In the genomic region with DNA sequence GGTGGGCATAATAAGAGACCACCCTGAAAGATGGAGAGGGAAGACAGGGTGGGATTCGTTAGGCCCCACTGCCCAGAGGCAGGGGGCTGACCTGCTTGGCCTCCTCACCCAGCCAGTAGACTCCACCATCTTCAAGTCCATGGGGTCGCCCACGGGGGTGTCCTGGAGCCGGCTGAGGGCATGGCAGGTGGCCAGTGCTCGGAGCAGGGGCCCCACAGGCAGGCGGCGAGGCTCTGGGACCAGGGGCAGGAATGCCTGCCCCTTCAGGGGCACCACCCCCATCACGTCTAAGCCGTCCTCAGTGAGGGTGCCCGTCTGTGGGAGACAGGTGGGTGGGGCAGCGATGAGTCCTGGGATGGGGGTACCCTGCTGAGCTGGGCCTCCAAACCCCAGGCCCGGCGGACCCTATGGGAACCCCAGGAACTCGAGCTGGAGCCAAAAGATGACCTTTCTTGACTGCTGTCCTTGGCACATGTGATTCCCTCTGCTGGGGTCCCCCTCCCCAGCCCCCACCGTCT, we compare ENCODE assay signal across 2 cellular contexts.
TF ChIP-seq lines count a peak whose summit lies in the region.

No MANE protein-coding gene starts in this region.

TF ChIP-seq in IMR-90, 13 proteins besides CTCF, POLR2A, EP300 and RAD21:
- TF ChIP-seq, protein P1, sequence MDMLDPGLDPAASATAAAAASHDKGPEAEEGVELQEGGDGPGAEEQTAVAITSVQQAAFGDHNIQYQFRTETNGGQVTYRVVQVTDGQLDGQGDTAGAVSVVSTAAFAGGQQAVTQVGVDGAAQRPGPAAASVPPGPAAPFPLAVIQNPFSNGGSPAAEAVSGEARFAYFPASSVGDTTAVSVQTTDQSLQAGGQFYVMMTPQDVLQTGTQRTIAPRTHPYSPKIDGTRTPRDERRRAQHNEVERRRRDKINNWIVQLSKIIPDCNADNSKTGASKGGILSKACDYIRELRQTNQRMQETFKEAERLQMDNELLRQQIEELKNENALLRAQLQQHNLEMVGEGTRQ (IDR thresholded peaks at IDR 0.05; ENCODE audit: low read depth, low read length) = no peak
- no peak for TF ChIP-seq FOS (IDR thresholded peaks at IDR 0.05; ENCODE audit: low read depth, low read length)
- TF ChIP-seq CHD1 (IDR thresholded peaks at IDR 0.05; ENCODE audit: low read depth, low read length) = no peak
- TF ChIP-seq, protein P2, sequence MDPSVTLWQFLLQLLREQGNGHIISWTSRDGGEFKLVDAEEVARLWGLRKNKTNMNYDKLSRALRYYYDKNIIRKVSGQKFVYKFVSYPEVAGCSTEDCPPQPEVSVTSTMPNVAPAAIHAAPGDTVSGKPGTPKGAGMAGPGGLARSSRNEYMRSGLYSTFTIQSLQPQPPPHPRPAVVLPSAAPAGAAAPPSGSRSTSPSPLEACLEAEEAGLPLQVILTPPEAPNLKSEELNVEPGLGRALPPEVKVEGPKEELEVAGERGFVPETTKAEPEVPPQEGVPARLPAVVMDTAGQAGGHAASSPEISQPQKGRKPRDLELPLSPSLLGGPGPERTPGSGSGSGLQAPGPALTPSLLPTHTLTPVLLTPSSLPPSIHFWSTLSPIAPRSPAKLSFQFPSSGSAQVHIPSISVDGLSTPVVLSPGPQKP (IDR thresholded peaks at IDR 0.05; ENCODE audit: borderline replicate concordance, low read depth, low read length) = no peak
- no peak for TF ChIP-seq NFE2L2 (IDR thresholded peaks at IDR 0.05; ENCODE audit: low read depth, low read length)
- TF ChIP-seq MXI1 (IDR thresholded peaks at IDR 0.05; ENCODE audit: borderline replicate concordance, low read depth, low read length) = no peak
- no peak for TF ChIP-seq MAZ (IDR thresholded peaks at IDR 0.05; ENCODE audit: borderline replicate concordance, low read depth, low read length)
- no peak for TF ChIP-seq SMC3 (IDR thresholded peaks at IDR 0.05; ENCODE audit: low read depth, low read length)
- no peak for TF ChIP-seq CEBPB (IDR thresholded peaks at IDR 0.05; ENCODE audit: low read depth, low read length)
- TF ChIP-seq RFX5 (IDR thresholded peaks at IDR 0.05; ENCODE audit: low read depth, low read length) = no peak
- no peak for TF ChIP-seq MAFK (IDR thresholded peaks at IDR 0.05; ENCODE audit: low read depth, low read length)
- no peak for TF ChIP-seq BHLHE40 (IDR thresholded peaks at IDR 0.05; ENCODE audit: low read depth, low read length)
- no peak for TF ChIP-seq RCOR1 (IDR thresholded peaks at IDR 0.05; ENCODE audit: insufficient replicate concordance, low read length)
TF ChIP-seq in IMR-90: peak in this region for 0.

TF ChIP-seq in GM12891, 5 proteins besides CTCF, POLR2A, EP300 and RAD21:
- TF ChIP-seq SPI1 (IDR thresholded peaks at IDR 0.05; ENCODE audit: low read depth, low read length) = no peak
- no peak for TF ChIP-seq PAX5 (IDR thresholded peaks at IDR 0.05; ENCODE audit: insufficient read depth, low read length, severe bottlenecking)
- no peak for TF ChIP-seq POLR2AphosphoS5 (IDR thresholded peaks at IDR 0.05; ENCODE audit: low read depth, low read length)
- TF ChIP-seq TAF1 (IDR thresholded peaks at IDR 0.05; ENCODE audit: low read depth, low read length) = no peak
- TF ChIP-seq POU2F2 (IDR thresholded peaks at IDR 0.05; ENCODE audit: low read depth, low read length) = no peak
